Comparison of ENCODE assay signal across 15 cellular contexts in the genomic region with DNA sequence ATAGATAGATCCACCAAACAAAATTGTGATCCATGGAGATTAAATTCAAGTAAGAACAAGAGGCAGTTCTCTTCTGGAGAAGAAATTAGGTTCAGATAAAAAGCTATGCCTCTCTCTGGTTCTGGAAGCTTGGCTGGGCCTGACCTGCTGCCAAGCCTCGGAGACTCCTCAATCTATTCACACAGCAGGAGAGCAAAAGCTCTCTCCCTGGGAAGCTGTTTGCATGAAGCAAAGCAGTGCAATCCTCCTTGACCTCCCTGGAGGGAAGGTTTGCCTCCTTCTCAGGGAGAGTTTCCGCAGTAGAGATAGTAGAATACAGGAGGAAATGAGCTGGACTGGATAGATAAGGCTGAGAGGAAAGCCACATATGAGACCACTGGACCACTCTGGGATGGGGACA.
DNase-seq lines count a peak whose midpoint lies in the region; ATAC-seq and TF ChIP-seq lines count a peak whose summit lies in the region.
"Had no signal": no experiment of that assay in that cellular context is flagged by ENCODE, and none has a peak within 500 bp of the region (broad histone marks: within the 10 kb centered on the region; RNA-seq: fewer than 3 reads in every experiment).

No MANE protein-coding gene starts in this region.

- H3K36me3 Mint-ChIP-seq in WTC11: no peaks in the 10 kb centered on the region
- H3K36me3 Mint-ChIP-seq: CD14-positive monocyte had no signal

- 71 to 75% methylated on average over 1 of the region's 2 CpGs for WGBS in mesodermal cell (ENCODE audit: insufficient coverage in 2 of 2), 2 experiments
- 44% methylated on average over 2 of the region's 2 CpGs for WGBS in esophagus muscularis mucosa

- no peak for TF ChIP-seq EP300 in esophagus muscularis mucosa (IDR thresholded peaks at IDR 0.05)

- peak; percentile 18 for DNase-seq in left ventricle myocardium inferior
- no peak for DNase-seq in right atrium auricular region (ENCODE audit: low spot score)
- DNase-seq in WTC11 (ENCODE audit: low spot score): no peak
- DNase-seq in esophagus muscularis mucosa (ENCODE audit: extremely low spot score): no peak
- no peak for DNase-seq in OCI-M2 (lab: John Stamatoyannopoulos, UW; ENCODE audit: unreplicated experiment)
- DNase-seq: DMS 273 treated with DMSO at 0.1 percent for 48 hours, GOT3, NCI-H1436, NCI-H2029, NCI-H524 treated with DMSO at 0.1 percent for 48 hours, RPMI8226 had no signal

- H3K27ac ChIP-seq in left ventricle myocardium inferior (replicated peaks) (peak overlapping the region; percentile 8), right atrium auricular region (no peak overlapping the region), mesodermal cell (ENCODE audit: low read depth, low read length, severe bottlenecking) (peak overlapping the region; percentile 20), esophagus muscularis mucosa (replicated peaks in 1 of 4) (no peak overlapping the region)
- H3K27ac ChIP-seq: KMS-11 had no signal

- no peaks in the 10 kb centered on the region for H3K9me3 ChIP-seq in left ventricle myocardium inferior (replicated peaks)
- no peaks in the 10 kb centered on the region for H3K9me3 ChIP-seq in right atrium auricular region
- no peaks in the 10 kb centered on the region for H3K9me3 ChIP-seq in mesodermal cell (ENCODE audit: control insufficient read depth, low read length)
- H3K9me3 ChIP-seq in esophagus muscularis mucosa: no peaks in the 10 kb centered on the region

- H3K9me3 Mint-ChIP-seq in WTC11: peaks cover 4% of the 10 kb centered on the region; the same call in 1 of the 2 replicates

- H3K27ac Mint-ChIP-seq in WTC11: no peak overlapping the region
- H3K27ac Mint-ChIP-seq: CD14-positive monocyte had no signal

- TF ChIP-seq CTCF in left ventricle myocardium inferior (IDR thresholded peaks at IDR 0.05; ENCODE audit: borderline replicate concordance) (no peak), right atrium auricular region (IDR thresholded peaks at IDR 0.05) (no peak), WTC11 (IDR thresholded peaks at IDR 0.05) (no peak), esophagus muscularis mucosa (IDR thresholded peaks at IDR 0.05) (no peak)

- no peaks in the 10 kb centered on the region for H3K27me3 ChIP-seq in left ventricle myocardium inferior (ENCODE audit: low read depth)
- H3K27me3 ChIP-seq in right atrium auricular region: no peaks in the 10 kb centered on the region
- H3K27me3 ChIP-seq in esophagus muscularis mucosa: no peaks in the 10 kb centered on the region

- ATAC-seq in WTC11 (peak; percentile 72), GM21367 (IDR thresholded peaks at IDR 0.05; ENCODE audit: unreplicated experiment) (no peak)

- CTCF ChIA-PET in WTC11 (lab: Charles Lee): interaction anchor here (1.1 kb wide), 1 partner anchor 243 kb away, joined by 3 read pairs; no protein-coding TSS in a partner anchor

- no peak overlapping the region for H3K4me3 Mint-ChIP-seq in WTC11
- H3K4me3 Mint-ChIP-seq: CD14-positive monocyte had no signal

- no peak overlapping the region for H3K4me3 ChIP-seq in left ventricle myocardium inferior
- no peak overlapping the region for H3K4me3 ChIP-seq in right atrium auricular region
- H3K4me3 ChIP-seq in mesodermal cell (ENCODE audit: extremely low read depth, insufficient read depth, low read length, poor library complexity, severe bottlenecking): no peak overlapping the region
- no peak overlapping the region for H3K4me3 ChIP-seq in esophagus muscularis mucosa

- no peaks in the 10 kb centered on the region for H3K36me3 ChIP-seq in left ventricle myocardium inferior
- H3K36me3 ChIP-seq in right atrium auricular region: no peaks in the 10 kb centered on the region
- no peaks in the 10 kb centered on the region for H3K36me3 ChIP-seq in mesodermal cell (ENCODE audit: control insufficient read depth, insufficient read depth, low read length)
- H3K36me3 ChIP-seq in esophagus muscularis mucosa: no peaks in the 10 kb centered on the region

- H3K27me3 Mint-ChIP-seq in WTC11 (ENCODE audit: low read depth): peaks cover 7% of the 10 kb centered on the region

- no peak for TF ChIP-seq POLR2A in esophagus muscularis mucosa (IDR thresholded peaks at IDR 0.05; ENCODE audit: low read depth)

- peaks cover 62% of the 10 kb centered on the region for H3K4me1 Mint-ChIP-seq in WTC11
- H3K4me1 Mint-ChIP-seq: CD14-positive monocyte had no signal

- intact Hi-C loops in left ventricle myocardium inferior (cut with micrococcal nuclease): no loop called here
- intact Hi-C loops in esophagus muscularis mucosa (cut with DNase I): no loop called here

- H3K4me1 ChIP-seq in left ventricle myocardium inferior (peaks cover 26% of the 10 kb centered on the region), right atrium auricular region (peaks cover 0 to 12% of the 10 kb centered on the region in 2 donors), mesodermal cell (ENCODE audit: control insufficient read depth, insufficient read depth, low read length, poor library complexity, severe bottlenecking) (no peaks in the 10 kb centered on the region), esophagus muscularis mucosa (no peaks in the 10 kb centered on the region)

- POLR2A ChIA-PET in WTC11 (lab: Charles Lee): no interaction called here

TF ChIP-seq in WTC11, 78 proteins besides CTCF, POLR2A, EP300 and RAD21:
- TF ChIP-seq, protein P1, sequence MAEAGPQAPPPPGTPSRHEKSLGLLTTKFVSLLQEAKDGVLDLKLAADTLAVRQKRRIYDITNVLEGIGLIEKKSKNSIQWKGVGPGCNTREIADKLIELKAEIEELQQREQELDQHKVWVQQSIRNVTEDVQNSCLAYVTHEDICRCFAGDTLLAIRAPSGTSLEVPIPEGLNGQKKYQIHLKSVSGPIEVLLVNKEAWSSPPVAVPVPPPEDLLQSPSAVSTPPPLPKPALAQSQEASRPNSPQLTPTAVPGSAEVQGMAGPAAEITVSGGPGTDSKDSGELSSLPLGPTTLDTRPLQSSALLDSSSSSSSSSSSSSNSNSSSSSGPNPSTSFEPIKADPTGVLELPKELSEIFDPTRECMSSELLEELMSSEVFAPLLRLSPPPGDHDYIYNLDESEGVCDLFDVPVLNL (CRISPR knock-in tag; IDR thresholded peaks at IDR 0.05; ENCODE audit: borderline replicate concordance, low read depth): no peak
- TF ChIP-seq ZNF423 (CRISPR knock-in tag; IDR thresholded peaks at IDR 0.05): peak; percentile 80
TF ChIP-seq in WTC11: peak in this region for 1.

Comparison
In these comparisons a context has a peak if more than half of its experiments do, and no peak if none do; other contexts are left out.
1. H3K27ac ChIP-seq: peak in left ventricle myocardium inferior (single experiment) and mesodermal cell (single experiment); none in right atrium auricular region (0 of 2) and esophagus muscularis mucosa (0 of 4).